In the genomic region with DNA sequence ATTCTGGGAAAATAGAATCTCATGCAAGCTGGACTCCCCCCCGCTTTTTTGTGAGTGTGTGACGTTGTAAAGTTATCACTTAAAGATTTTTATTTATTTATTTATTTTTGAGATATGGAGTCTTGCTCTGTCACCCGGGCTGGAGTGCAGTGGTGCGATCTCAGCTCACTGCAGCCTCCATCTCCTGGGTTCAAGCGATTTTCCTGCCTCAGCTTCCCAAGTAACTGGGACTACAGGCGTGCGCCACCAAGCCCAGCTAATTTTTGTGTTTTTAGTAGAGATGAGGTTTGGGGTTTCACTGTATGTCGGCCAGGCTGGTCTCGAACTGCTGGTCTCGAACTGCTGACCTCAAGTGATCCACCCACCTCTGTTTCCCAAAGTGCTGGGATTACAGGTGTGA, we compare ENCODE assay signal across 8 cellular contexts. TPM values are rescaled to one million over a fixed set of nuclear protein-coding genes. Genes with fewer than 3 reads are reported as not detected.
A peak's percentile ranks its signal among the peaks of the same experiment; 100 is the strongest.
DNase-seq lines count a peak whose midpoint lies in the region; ATAC-seq, FAIRE-seq and TF ChIP-seq lines count a peak whose summit lies in the region.
"Not testable (repeated sequence)": the region's sequence is repeated elsewhere in the genome, so short reads cannot be mapped to it uniquely, and the experiment has no call there.

No MANE protein-coding gene starts in this region.

- H3K4me1 ChIP-seq in H1 (replicated peaks in 1 of 4; ENCODE audit: control insufficient read depth in 3 of 4, insufficient read depth in 4 of 4, low read length in 3 of 4) = not testable (repeated sequence)
- peaks cover 13% of the 10 kb centered on the region for H3K4me1 ChIP-seq in iPS-18a (ENCODE audit: control insufficient read depth, low read depth, low read length)
- H3K4me1 ChIP-seq in psoas muscle = peaks cover 36% of the 10 kb centered on the region

- not testable (repeated sequence) for H3K27ac ChIP-seq in AG04450 (ENCODE audit: low read depth, low read length); H1 (ENCODE audit: low read depth, low read length); iPS-18a (ENCODE audit: low read length); psoas muscle

- H3K23ac ChIP-seq in H1 (ENCODE audit: insufficient read length) = not testable (repeated sequence)

- POLR2A ChIA-PET in AG04450 (lab: Yijun Ruan, JAX); WTC11 (lab: Charles Lee): not testable (repeated sequence)
- POLR2A ChIA-PET in H1 (lab: Charles Lee; ENCODE audit: partially characterized antibody) = interaction anchor here (1.0 to 4.4 kb wide), 5 partner anchors 9 to 164 kb away, joined by 3 to 23 read pairs (median 5); no protein-coding TSS in a partner anchor

- not testable (repeated sequence) for H3K9ac ChIP-seq in H1 (replicated peaks in 1 of 4; ENCODE audit: extremely low read depth in 1 of 4, low read depth in 3 of 4, low read length in 3 of 4); iPS-18a (ENCODE audit: low read length)

- H4K8ac ChIP-seq in H1 (ENCODE audit: extremely low read depth, insufficient read depth, low read length) = peak overlapping the region; percentile 14; the same call in 1 of the 2 replicates

- not testable (repeated sequence) for H3K18ac ChIP-seq in H1 (ENCODE audit: extremely low read depth, low read length)

- TF ChIP-seq CTCF in AG04450 (IDR thresholded peaks at IDR 0.05; ENCODE audit: low read depth, low read length); GM12864 (IDR thresholded peaks at IDR 0.05; ENCODE audit: low read depth, low read length, missing control alignments); NB4 (IDR thresholded peaks at IDR 0.05; ENCODE audit: low read depth, low read length); WTC11 (IDR thresholded peaks at IDR 0.05); H1 (IDR thresholded peaks at IDR 0.05; ENCODE audit: control extremely low read depth in 1 of 3, insufficient read depth in 1 of 3, low read depth in 1 of 3, low read length in 3 of 3); psoas muscle (IDR thresholded peaks at IDR 0.05): not testable (repeated sequence)

- not testable (repeated sequence) for H2BK20ac ChIP-seq in H1 (ENCODE audit: low read length)

- not testable (repeated sequence) for H2BK120ac ChIP-seq in H1 (replicated peaks; ENCODE audit: low read depth, low read length)

- TF ChIP-seq EP300 in H1 (IDR thresholded peaks at IDR 0.05; ENCODE audit: borderline replicate concordance in 1 of 2, low read depth in 2 of 2, low read length in 2 of 2) = not testable (repeated sequence)

- CTCF ChIA-PET in AG04450 (lab: Charles Lee) (interaction anchor here (1.1 to 1.5 kb wide), 2 partner anchors 79 to 81 kb away, joined by 4 to 5 read pairs; no protein-coding TSS in a partner anchor), WTC11 (lab: Charles Lee) (interaction anchor here (1.0 kb wide), 1 partner anchor 19 kb away, joined by 3 read pairs; no protein-coding TSS in a partner anchor), H1 (lab: Charles Lee; ENCODE audit: partially characterized antibody) (interaction anchor here (0.6 to 0.9 kb wide), 2 partner anchors 91 to 255 kb away, joined by 3 read pairs; no protein-coding TSS in a partner anchor)
- CTCF ChIA-PET in activated naive CD4-positive, alpha-beta T cell treated with anti-CD3 and anti-CD28 coated beads, Interleukin-2, amount 10 ng/mL, durations not matched to agents 7 days and 5 days (lab: Charles Lee) = interaction anchor here (1.1 kb wide), 1 partner anchor 81 kb away, joined by 4 read pairs; no protein-coding TSS in a partner anchor

- H3K4me3 ChIP-seq in AG04450 (ENCODE audit: low read depth, low read length) = peak overlapping the region; percentile 89; the same call in 1 of the 2 replicates
- peak overlapping the region; percentile 95; the same call in 1 of the 2 replicates for H3K4me3 ChIP-seq in GM12864 (ENCODE audit: low read depth, low read length)
- H3K4me3 ChIP-seq in NB4 (ENCODE audit: low read depth, low read length) = peak overlapping the region; percentile 80
- H3K4me3 ChIP-seq in H1 (ENCODE audit: extremely low read depth in 1 of 4, insufficient read depth in 2 of 4, low read depth in 3 of 4, low read length in 4 of 4) = peak overlapping the region in 1 of 4 experiments; percentile 87; a peak in 4 of 8 replicates
- peak overlapping the region; percentile 96 for H3K4me3 ChIP-seq in iPS-18a (ENCODE audit: low read length)
- H3K4me3 ChIP-seq in psoas muscle = peak overlapping the region; percentile 99

- H3K56ac ChIP-seq in H1 (replicated peaks; ENCODE audit: insufficient read length, low read depth, low read length) = not testable (repeated sequence)

- not testable (repeated sequence) for H2AK5ac ChIP-seq in H1 (ENCODE audit: low read depth, low read length)

- H3K27me3 Mint-ChIP-seq in WTC11 (ENCODE audit: low read depth) = peaks cover 15% of the 10 kb centered on the region
- not testable (repeated sequence) for H3K27me3 Mint-ChIP-seq in activated naive CD4-positive, alpha-beta T cell treated with anti-CD3 and anti-CD28 coated beads, Interleukin-2, amount 10 ng/mL, durations not matched to agents 7 days and 5 days

- H3K4me3 Mint-ChIP-seq in WTC11 = peak overlapping the region; percentile 37
- peak overlapping the region; percentile 37 for H3K4me3 Mint-ChIP-seq in activated naive CD4-positive, alpha-beta T cell treated with anti-CD3 and anti-CD28 coated beads, Interleukin-2, amount 10 ng/mL, durations not matched to agents 7 days and 5 days

- not testable (repeated sequence) for H3K14ac ChIP-seq in H1 (ENCODE audit: insufficient read length)

- not testable (repeated sequence) for FAIRE-seq in H1 (lab: Jason Lieb, UNC)

- H3K36me3 ChIP-seq in H1 (ENCODE audit: control insufficient read depth in 2 of 4, insufficient read depth in 4 of 4, low read length in 3 of 4) = peaks cover 0 to 11% (median 0%) of the 10 kb centered on the region in 4 experiments; a peak in 1 of 8 replicates
- not testable (repeated sequence) for H3K36me3 ChIP-seq in iPS-18a (ENCODE audit: control insufficient read depth, low read depth, low read length); psoas muscle (ENCODE audit: insufficient read depth in 1 of 2, low read depth in 1 of 2)

- H3K9me3 Mint-ChIP-seq in WTC11; activated naive CD4-positive, alpha-beta T cell treated with anti-CD3 and anti-CD28 coated beads, Interleukin-2, amount 10 ng/mL, durations not matched to agents 7 days and 5 days: not testable (repeated sequence)

- not testable (repeated sequence) for TF ChIP-seq POLR2A in NB4 (IDR thresholded peaks at IDR 0.05; ENCODE audit: extremely low read depth, insufficient read length); H1 (IDR thresholded peaks at IDR 0.05; ENCODE audit: control extremely low read depth in 1 of 2, low read depth in 2 of 2, low read length in 2 of 2)

- not testable (repeated sequence) for H3K27ac Mint-ChIP-seq in WTC11; activated naive CD4-positive, alpha-beta T cell treated with anti-CD3 and anti-CD28 coated beads, Interleukin-2, amount 10 ng/mL, durations not matched to agents 7 days and 5 days

- H4K91ac ChIP-seq in H1 (replicated peaks; ENCODE audit: insufficient read length, low read length) = not testable (repeated sequence)

- H4K5ac ChIP-seq in H1 (ENCODE audit: insufficient read length, low read depth, low read length) = not testable (repeated sequence)

- whole genome bisulfite sequencing in H1 (ENCODE audit: extremely low coverage in 1 of 2, insufficient coverage in 1 of 2, insufficient read length in 1 of 2, insufficient replicate concordance in 2 of 2, low coverage in 1 of 2, low lambda C conversion rate in 2 of 2, missing lambda C conversion rate in 1 of 2), 2 experiments = 89% methylated on average over 10 of the region's 10 CpGs; no CpG with 5 or more reads in 1 of the 2 experiments
- WGBS in psoas muscle, 3 donors = 86 to 90% (median 89%) methylated on average over 10 of the region's 10 CpGs

- H3K4me1 Mint-ChIP-seq in WTC11 = peaks cover 54% of the 10 kb centered on the region
- H3K4me1 Mint-ChIP-seq in activated naive CD4-positive, alpha-beta T cell treated with anti-CD3 and anti-CD28 coated beads, Interleukin-2, amount 10 ng/mL, durations not matched to agents 7 days and 5 days = peaks cover 50% of the 10 kb centered on the region

- H3K79me2 ChIP-seq in H1 (ENCODE audit: control insufficient read depth in 1 of 2, insufficient read depth in 2 of 2, low read length in 2 of 2) = peaks cover 44 to 71% of the 10 kb centered on the region in 2 experiments

- not testable (repeated sequence) for H3K4ac ChIP-seq in H1 (replicated peaks; ENCODE audit: insufficient read length, low read depth, low read length)

- H3K9me3 ChIP-seq in AG04450 (ENCODE audit: control insufficient read depth, insufficient read depth, low read length); H1 (ENCODE audit: insufficient read depth in 2 of 2, low read depth in 1 of 2, low read length in 1 of 2); iPS-18a (ENCODE audit: control insufficient read depth, low read depth, low read length); psoas muscle: not testable (repeated sequence)

- peak overlapping the region; percentile 94 to 98; a peak in 3 of 4 replicates for H3K4me2 ChIP-seq in H1 (ENCODE audit: insufficient read depth in 1 of 2, low read depth in 2 of 2, low read length in 2 of 2)

- not testable (repeated sequence) for H3K23me2 ChIP-seq in H1 (ENCODE audit: low read depth, low read length)

- H2BK12ac ChIP-seq in H1 (ENCODE audit: low read depth, low read length) = not testable (repeated sequence)

- ATAC-seq in WTC11, psoas muscle: not testable (repeated sequence)

- not testable (repeated sequence) for H3K79me1 ChIP-seq in H1 (ENCODE audit: low read depth, low read length)

- not testable (repeated sequence) for H2AFZ ChIP-seq in H1 (ENCODE audit: low read length)

- TF ChIP-seq RAD21 in H1 (IDR thresholded peaks at IDR 0.05 in 1 of 2, conservative IDR thresholded peaks at IDR 0.05 in 1 of 2; ENCODE audit: low read depth in 2 of 2, low read length in 2 of 2) = not testable (repeated sequence)

- not testable (repeated sequence) for H2BK5ac ChIP-seq in H1 (ENCODE audit: low read depth, low read length)

- intact Hi-C loops in psoas muscle (cut with DNase I) = loop anchor here in 1 of 2 donors (5.0 kb wide), 2 partner anchors 35 to 60 kb away; no protein-coding TSS in a partner anchor

- H4K20me1 ChIP-seq in H1 (replicated peaks in 1 of 2; ENCODE audit: control insufficient read depth in 1 of 2, insufficient read depth in 2 of 2, low read length in 2 of 2) = not testable (repeated sequence)

- not testable (repeated sequence) for DNase-seq in AG04450 (ENCODE audit: low read depth, low spot score); GM12864 (ENCODE audit: low read depth); NB4 (ENCODE audit: low read depth); WTC11 (ENCODE audit: low spot score); activated naive CD4-positive, alpha-beta T cell treated with anti-CD3 and anti-CD28 coated beads, Interleukin-2, amount 10 ng/mL, durations not matched to agents 7 days and 5 days; H1 (ENCODE audit: low read depth in 1 of 2, low spot score in 2 of 2); psoas muscle

- H3K36me3 Mint-ChIP-seq in WTC11 = peaks cover 16% of the 10 kb centered on the region
- H3K36me3 Mint-ChIP-seq in activated naive CD4-positive, alpha-beta T cell treated with anti-CD3 and anti-CD28 coated beads, Interleukin-2, amount 10 ng/mL, durations not matched to agents 7 days and 5 days = peaks cover 18% of the 10 kb centered on the region

- H3K27me3 ChIP-seq in AG04450 (ENCODE audit: control insufficient read depth, insufficient read depth, low read length); H1 (replicated peaks in 1 of 4; ENCODE audit: control insufficient read depth in 3 of 4, extremely low read depth in 1 of 4, insufficient read depth in 3 of 4, low read length in 3 of 4); psoas muscle (ENCODE audit: insufficient read depth in 3 of 3, low read length in 2 of 3): not testable (repeated sequence)
- H3K27me3 ChIP-seq in iPS-18a (ENCODE audit: control insufficient read depth, insufficient read depth, low read length) = peaks cover 16% of the 10 kb centered on the region

- not testable (repeated sequence) for H2BK15ac ChIP-seq in H1 (ENCODE audit: low read length)

RNA-seq across cellular contexts. Expression of gene ZNF292, which starts 2.2 kb away (rescaled TPM):
- polyA plus RNA-seq in AG04450 (2011; rRNA removed) (9.5 and 18.0 TPM in 2 replicates), H1 (2011; rRNA removed) (5.0 and 6.8 TPM in 2 replicates), psoas muscle (1 to 10 TPM; 1.9 to 6.8 (median 2.1) TPM)
- polyA minus RNA-seq in AG04450 (2011; rRNA and poly(A)+ RNA removed) = 27.4 and 45.4 TPM in 2 replicates
- total RNA-seq in WTC11 (2021) (39.3 to 42.1 TPM (median 39.9 TPM) in 3 replicates), psoas muscle (10 to 100 TPM; 16.7 to 21.3 (median 17.1) TPM)
- total RNA-seq in H1 (2021; fragmentation: NEBNext Ultra II Directional; extraction: Animal tissue kit (Norgen Biotek cat#: 25700)) = 38.0 and 44.2 TPM in 2 replicates
- 8.4 TPM for polyA plus RNA-seq in H1 (2011; cell fraction: cytosol; rRNA removed)
- polyA plus RNA-seq in H1 (2011; cell fraction: nucleus; rRNA removed) = 16.3 TPM
- polyA plus RNA-seq in H1 (2012, experiment 1 of 2) = 7.6 to 14.1 TPM (median 10.6 TPM) in 4 replicates
- 0.77 TPM for polyA plus RNA-seq in H1 (2012, experiment 2 of 2)
- polyA plus RNA-seq in H1 (2013, experiment 1 of 2) = 24.6 TPM
- 22.8 TPM for polyA plus RNA-seq in H1 (2013, experiment 2 of 2)
- 46.9 and 58.6 TPM in 2 replicates for polyA minus RNA-seq in H1 (2011; rRNA and poly(A)+ RNA removed)
- 26.4 TPM for polyA minus RNA-seq in H1 (2011; cell fraction: cytosol; rRNA and poly(A)+ RNA removed)
- 162 TPM for polyA minus RNA-seq in H1 (2011; cell fraction: nucleus; rRNA and poly(A)+ RNA removed)
